In the genomic region with DNA sequence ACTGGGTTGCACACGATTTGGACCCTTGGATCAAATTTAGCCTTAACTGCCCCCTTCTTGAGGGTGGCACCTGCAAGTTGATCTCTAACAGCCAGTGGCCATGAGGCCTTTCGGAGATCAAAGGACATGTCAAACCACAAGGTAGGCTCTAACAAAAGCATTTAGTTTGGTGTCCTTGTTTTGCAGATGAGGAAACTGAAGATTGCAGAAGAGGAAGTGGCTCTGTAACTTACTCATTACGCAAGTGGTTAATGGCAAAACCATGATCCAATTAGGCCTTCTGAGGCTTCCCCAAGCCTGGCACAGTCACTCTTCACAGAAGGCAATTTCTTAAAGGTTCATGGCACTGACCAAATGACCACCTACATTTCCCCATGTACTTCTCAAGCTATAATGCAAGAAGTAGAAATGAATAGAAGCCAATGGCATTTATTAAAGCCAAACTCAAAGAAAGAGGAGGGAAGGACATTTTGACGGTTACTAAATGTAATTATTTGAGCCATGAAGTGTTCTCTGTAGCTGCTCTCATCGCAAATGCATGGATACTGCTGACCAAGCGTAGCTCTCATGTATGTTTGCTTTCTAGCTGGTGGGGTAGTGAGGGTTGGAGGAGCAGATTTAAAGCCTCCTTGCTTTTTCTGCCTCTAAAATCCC, we compare ENCODE assay signal across 9 cellular contexts. TPM values are rescaled to one million over a fixed set of nuclear protein-coding genes. Genes with fewer than 3 reads are reported as not detected.
A peak's percentile ranks its signal among the peaks of the same experiment; 100 is the strongest.
DNase-seq lines count a peak whose midpoint lies in the region; ATAC-seq and TF ChIP-seq lines count a peak whose summit lies in the region.
"Had no signal": no experiment of that assay in that cellular context is flagged by ENCODE, and none has a peak within 500 bp of the region (broad histone marks: within the 10 kb centered on the region; RNA-seq: fewer than 3 reads in every experiment).

No MANE protein-coding gene starts in this region.

- peak; percentile 25 for DNase-seq in epithelial cell of proximal tubule (ENCODE audit: low read depth)
- no peak for DNase-seq in DMS53 treated with DMSO at 0.1 percent for 48 hours (lab: John Stamatoyannopoulos, UW; ENCODE audit: unreplicated experiment)
- no peak for DNase-seq in NCI-H1930 (lab: John Stamatoyannopoulos, UW)
- DNase-seq in activated CD4-positive, alpha-beta T cell treated with anti-CD3 and anti-CD28 coated beads for 48 hours = no peak
- DNase-seq in NCI-H1436 (lab: John Stamatoyannopoulos, UW) = no peak

- ATAC-seq in GM18502 (IDR thresholded peaks at IDR 0.05; ENCODE audit: poor library complexity, unreplicated experiment) = peak; percentile 91
- ATAC-seq in GM21423 (IDR thresholded peaks at IDR 0.05; ENCODE audit: unreplicated experiment) = peak; percentile 95
- ATAC-seq in HG03442 (IDR thresholded peaks at IDR 0.05; ENCODE audit: unreplicated experiment) = peak; percentile 85

- no peak for TF ChIP-seq CTCF in epithelial cell of proximal tubule (conservative IDR thresholded peaks at IDR 0.05; ENCODE audit: low read depth, low read length)

- no peak overlapping the region for H3K4me3 ChIP-seq in epithelial cell of proximal tubule (ENCODE audit: low read depth, low read length)
- H3K4me3 ChIP-seq: suprapubic skin had no signal

RNA-seq across cellular contexts. Expression of a gene that starts 32.8 kb away (rescaled TPM):
- total RNA-seq in epithelial cell of proximal tubule = not detected in 2 replicates
- total RNA-seq: suprapubic skin had no signal

RNA-seq across cellular contexts. Expression of a gene that starts 55.5 kb away (rescaled TPM):
- 21.6 and 23.7 TPM in 2 replicates for total RNA-seq in epithelial cell of proximal tubule

RNA-seq across cellular contexts. Expression of a gene that starts 58.8 kb away (rescaled TPM):
- total RNA-seq in epithelial cell of proximal tubule = not detected in 2 replicates
